ENCODE assay signal across 27 cellular contexts in genomic region chr3:133966954-133967353, GRCh38.
DNase-seq lines count a peak whose midpoint lies in the region; FAIRE-seq and TF ChIP-seq lines count a peak whose summit lies in the region.
"Had no signal": no experiment of that assay in that cellular context is flagged by ENCODE, and none has a peak within 500 bp of the region (broad histone marks: within the 10 kb centered on the region; RNA-seq: fewer than 3 reads in every experiment).

No MANE protein-coding gene starts in this region.

- TF ChIP-seq CTCF in chondrocyte (IDR thresholded peaks at IDR 0.05) (no peak), sigmoid colon (IDR thresholded peaks at IDR 0.05) (no peak)

- H3K36me3 ChIP-seq in BLaER1 treated with 17β-estradiol and CSF1 and Interleukin-3, amounts not matched to agents 10 nM and 100 nM, result no peaks in the 10 kb centered on the region
- H3K36me3 ChIP-seq in mesendoderm (ENCODE audit: control insufficient read depth, insufficient read depth, low read length) (no peaks in the 10 kb centered on the region), sigmoid colon (no peaks in the 10 kb centered on the region), H7 (replicated peaks; ENCODE audit: control insufficient read depth, insufficient read depth, low read length) (no peaks in the 10 kb centered on the region)
- H3K36me3 ChIP-seq: BE2C had no signal

- intact Hi-C loops in sigmoid colon (cut with DNase I), result no loop called here

- peaks cover 0 to under 1% (median 0%) of the 10 kb centered on the region in 11 experiments; a peak in 1 of 22 replicates for H3K9me3 ChIP-seq in BLaER1 treated with 17β-estradiol and CSF1 and Interleukin-3, amounts not matched to agents 10 nM and 100 nM (replicated peaks in 1 of 11)
- H3K9me3 ChIP-seq in sigmoid colon, result no peaks in the 10 kb centered on the region
- H3K9me3 ChIP-seq: BE2C had no signal

- H3K4me3 ChIP-seq in BLaER1 treated with 17β-estradiol and CSF1 and Interleukin-3, amounts not matched to agents 10 nM and 100 nM, result no peak overlapping the region
- H3K4me3 ChIP-seq in mesendoderm (ENCODE audit: low read length) (no peak overlapping the region), sigmoid colon (no peak overlapping the region), H7 (ENCODE audit: insufficient read depth, low read depth, low read length) (no peak overlapping the region)
- H3K4me3 ChIP-seq: GM23248, PC-9 had no signal

- H3K4me1 ChIP-seq in BLaER1 treated with 17β-estradiol and CSF1 and Interleukin-3, amounts not matched to agents 10 nM and 100 nM, result peaks cover 30 to 46% (median 32%) of the 10 kb centered on the region in 10 experiments
- peaks cover 2% of the 10 kb centered on the region for H3K4me1 ChIP-seq in mesendoderm (ENCODE audit: control insufficient read depth, low read depth, low read length)
- H3K4me1 ChIP-seq in sigmoid colon, result no peaks in the 10 kb centered on the region
- H3K4me1 ChIP-seq: BE2C had no signal

- H3K56ac ChIP-seq in mesendoderm (ENCODE audit: low read length), result peak overlapping the region; percentile 0

- no peak overlapping the region for H3K9ac ChIP-seq in BLaER1 treated with 17β-estradiol and CSF1 and Interleukin-3, amounts not matched to agents 10 nM and 100 nM
- H3K9ac ChIP-seq in mesendoderm (ENCODE audit: low read length), result no peak overlapping the region
- H3K9ac ChIP-seq: GM23248 had no signal

- no peak overlapping the region for H4K5ac ChIP-seq in mesendoderm (ENCODE audit: low read length)

- no peak overlapping the region for H2BK15ac ChIP-seq in mesendoderm (replicated peaks; ENCODE audit: low read depth)

- no peak for TF ChIP-seq POLR2A in sigmoid colon (IDR thresholded peaks at IDR 0.05)
- no peak for TF ChIP-seq POLR2A in GM12892 (IDR thresholded peaks at IDR 0.05; ENCODE audit: low read depth, low read length)

- 0 out of 22 replicates have a peak overlapping the region, but pooled peaks of 1 of the 11 experiments have one; percentile 75 for H3K27ac ChIP-seq in BLaER1 treated with 17β-estradiol and CSF1 and Interleukin-3, amounts not matched to agents 10 nM and 100 nM
- H3K27ac ChIP-seq in mesendoderm (ENCODE audit: low read depth, low read length), result no peak overlapping the region
- no peak overlapping the region for H3K27ac ChIP-seq in sigmoid colon
- H3K27ac ChIP-seq: GM23248, PC-9 had no signal

- H3K36me3 Mint-ChIP-seq in chondrocyte (ENCODE audit: low read depth), result no peaks in the 10 kb centered on the region
- H3K36me3 Mint-ChIP-seq: CD4-positive, CD25-positive, alpha-beta regulatory T cell had no signal

- H4K8ac ChIP-seq in mesendoderm (ENCODE audit: low read depth, low read length), result no peak overlapping the region

- no peak overlapping the region for H3K23ac ChIP-seq in mesendoderm (ENCODE audit: low read length)

- H2BK120ac ChIP-seq in mesendoderm (ENCODE audit: low read depth, low read length), result no peak overlapping the region

- no peak overlapping the region for H3K4ac ChIP-seq in mesendoderm (ENCODE audit: low read depth, low read length)

- no peaks in the 10 kb centered on the region for H3K79me1 ChIP-seq in mesendoderm (ENCODE audit: low read length)

- H3K79me2 ChIP-seq in mesendoderm (ENCODE audit: control insufficient read depth, insufficient read depth, low read length), result no peaks in the 10 kb centered on the region

- H3K18ac ChIP-seq in mesendoderm (ENCODE audit: low read length), result peak overlapping the region; percentile 22

- H3K27me3 Mint-ChIP-seq in chondrocyte (ENCODE audit: low read depth), result no peaks in the 10 kb centered on the region
- H3K27me3 Mint-ChIP-seq: CD4-positive, CD25-positive, alpha-beta regulatory T cell had no signal

- H3K4me1 Mint-ChIP-seq in chondrocyte (ENCODE audit: low read depth), result peaks cover 3% of the 10 kb centered on the region
- H3K4me1 Mint-ChIP-seq: CD4-positive, CD25-positive, alpha-beta regulatory T cell had no signal

- no peak overlapping the region for H2AK5ac ChIP-seq in mesendoderm (ENCODE audit: low read length)

- no peak for FAIRE-seq in GM12892 (lab: Jason Lieb, UNC)
- no peak for FAIRE-seq in RCC 7860 (lab: Jason Lieb, UNC)
- FAIRE-seq: GM18507, HepG2 had no signal

- no peaks in the 10 kb centered on the region for H3K9me3 Mint-ChIP-seq in chondrocyte (ENCODE audit: low read depth)

- no peak overlapping the region for H3K27ac Mint-ChIP-seq in chondrocyte (ENCODE audit: unreplicated experiment)
- H3K27ac Mint-ChIP-seq: CD4-positive, CD25-positive, alpha-beta regulatory T cell had no signal

- no peak overlapping the region for H3K4me3 Mint-ChIP-seq in chondrocyte (ENCODE audit: unreplicated experiment)

- no peaks in the 10 kb centered on the region for H3K27me3 ChIP-seq in BLaER1 treated with 17β-estradiol and CSF1 and Interleukin-3, amounts not matched to agents 10 nM and 100 nM
- no peaks in the 10 kb centered on the region for H3K27me3 ChIP-seq in mesendoderm (ENCODE audit: insufficient read depth, low read length, poor library complexity)
- H3K27me3 ChIP-seq in sigmoid colon, result no peaks in the 10 kb centered on the region
- H3K27me3 ChIP-seq in H7 (ENCODE audit: control insufficient read depth, insufficient read depth, low read length), result no peaks in the 10 kb centered on the region
- H3K27me3 ChIP-seq: BE2C had no signal

- H2BK5ac ChIP-seq in mesendoderm (ENCODE audit: low read length), result no peak overlapping the region

- no peak for TF ChIP-seq EP300 in sigmoid colon (IDR thresholded peaks at IDR 0.05)

- no CpG with 5 or more reads among the region's 4 CpGs for WGBS in mesendoderm (ENCODE audit: extremely low coverage, insufficient coverage, low lambda C conversion rate)
- WGBS in sigmoid colon, 2 donors, result 90 to 96% methylated on average over 4 of the region's 4 CpGs

- H4K20me1 ChIP-seq in BLaER1 treated with 17β-estradiol and CSF1 and Interleukin-3, amounts not matched to agents 10 nM and 100 nM, result no peaks in the 10 kb centered on the region

- peak overlapping the region in 10 of 11 experiments; percentile 13 to 79 (median 70); a peak in 19 of 22 replicates for H3K4me2 ChIP-seq in BLaER1 treated with 17β-estradiol and CSF1 and Interleukin-3, amounts not matched to agents 10 nM and 100 nM
- no peak overlapping the region for H3K4me2 ChIP-seq in mesendoderm (ENCODE audit: low read length)
- H3K4me2 ChIP-seq: PC-9 had no signal

- DNase-seq in chondrocyte (ENCODE audit: low spot score) (peak; percentile 14), mesendoderm (no peak), sigmoid colon (peak; percentile 30), H7 (no peak), GM12892 (ENCODE audit: insufficient read length) (no peak), RCC 7860 (ENCODE audit: low spot score) (no peak)
- DNase-seq: 8988T; ACHN; BE2C; CD4-positive, CD25-positive, alpha-beta regulatory T cell; DMS153; DND-41; GM23248; Karpas-422; NCI-H1092 treated with DMSO at 0.1 percent for 48 hours; NCI-H1436 treated with DMSO at 0.1 percent for 48 hours; NCI-H187 treated with DMSO at 0.1 percent for 48 hours; NCI-H2107; NCI-H446; NCI-H524 treated with DMSO at 0.1 percent for 48 hours; NCI-H774; PC-9; Right ventricle myocardium superior; RPMI8226 had no signal

Comparison
In these comparisons a context has a peak if more than half of its experiments do, and no peak if none do; other contexts are left out.
1. DNase-seq: peak in chondrocyte (single experiment) and sigmoid colon (single experiment); none in mesendoderm (single experiment), H7 (single experiment), GM12892 (single experiment) and RCC 7860 (single experiment).